19 cellular contexts compared by ENCODE assay signal in genomic region chr1:175443332-175443731, GRCh38.
DNase-seq lines count a peak whose midpoint lies in the region; ATAC-seq and TF ChIP-seq lines count a peak whose summit lies in the region.
"Had no signal": no experiment of that assay in that cellular context is flagged by ENCODE, and none has a peak within 500 bp of the region (broad histone marks: within the 10 kb centered on the region; RNA-seq: fewer than 3 reads in every experiment).

No MANE protein-coding gene starts in this region.

- DNase-seq in RWPE2 (ENCODE audit: low spot score) (no peak), NCI-H146 treated with DMSO at 0.1 percent for 48 hours (lab: John Stamatoyannopoulos, UW; ENCODE audit: unreplicated experiment) (no peak)
- DNase-seq in activated CD4-positive, CD25-positive, alpha-beta regulatory T cell (lab: John Stamatoyannopoulos, UW), result no peak
- DNase-seq: CD4-positive, alpha-beta memory T cell; DMS153; NCI-H1417; NCI-H2029; NCI-H2171; NCI-H526; SJCRH30 had no signal

- H3K27me3 ChIP-seq in RWPE2 (ENCODE audit: insufficient read depth, poor library complexity, severe bottlenecking), result peaks cover 3% of the 10 kb centered on the region
- H3K27me3 ChIP-seq: BLaER1, SJCRH30 had no signal

- TF ChIP-seq CTCF in RWPE2 (IDR thresholded peaks at IDR 0.05; ENCODE audit: poor library complexity, severe bottlenecking), result no peak

- H3K4me1 ChIP-seq in RWPE2 (ENCODE audit: insufficient read depth, poor library complexity, severe bottlenecking), result no peaks in the 10 kb centered on the region
- H3K4me1 ChIP-seq: A549, SJCRH30 had no signal

- H3K36me3 ChIP-seq in RWPE2 (ENCODE audit: low read depth), result no peaks in the 10 kb centered on the region
- H3K36me3 ChIP-seq: BLaER1, SJCRH30 had no signal

- H3K27ac ChIP-seq in RWPE2 (ENCODE audit: poor library complexity, severe bottlenecking), result no peak overlapping the region
- H3K27ac ChIP-seq: A549, BLaER1, HL-60, KMS-11, SJCRH30 had no signal

- H3K4me3 ChIP-seq in RWPE2 (ENCODE audit: severe bottlenecking), result no peak overlapping the region
- H3K4me3 ChIP-seq: A549, BLaER1, SJCRH30 had no signal

- no peak for TF ChIP-seq POLR2A in GM18505 (IDR thresholded peaks at IDR 0.05; ENCODE audit: borderline replicate concordance, extremely low read depth, insufficient read depth, insufficient read length)

- H3K9me3 ChIP-seq in RWPE2 (ENCODE audit: severe bottlenecking), result no peaks in the 10 kb centered on the region
- H3K9me3 ChIP-seq: A549, BLaER1, SJCRH30 had no signal

- ATAC-seq in GM18511 (IDR thresholded peaks at IDR 0.05; ENCODE audit: unreplicated experiment) (peak; percentile 74), GM19351 (IDR thresholded peaks at IDR 0.05; ENCODE audit: unreplicated experiment) (peak; percentile 99), HG02798 (IDR thresholded peaks at IDR 0.05; ENCODE audit: poor library complexity, unreplicated experiment) (peak; percentile 84), RWPE2 (ENCODE audit: low read depth) (peak; percentile 33; the same call in 1 of the 3 replicates), GM18505 (IDR thresholded peaks at IDR 0.05; ENCODE audit: unreplicated experiment) (no peak), HG03378 (IDR thresholded peaks at IDR 0.05; ENCODE audit: unreplicated experiment) (no peak)
- ATAC-seq: A549 had no signal

Comparison
In these comparisons a context has a peak if more than half of its experiments do, and no peak if none do; other contexts are left out.
1. ATAC-seq: peak in GM18511 (single experiment), GM19351 (single experiment), HG02798 (single experiment) and RWPE2 (single experiment); none in GM18505 (single experiment) and HG03378 (single experiment).